1 cellular context compared by ENCODE assay signal in genomic region chr3:186964629-186965028, GRCh38.
A peak's percentile ranks its signal among the peaks of the same experiment; 100 is the strongest.
TF ChIP-seq lines count a peak whose summit lies in the region.

No MANE protein-coding gene starts in this region.

TF ChIP-seq in H1, 55 proteins besides CTCF, POLR2A, EP300 and RAD21:
- TF ChIP-seq RNF2 (IDR thresholded peaks at IDR 0.05; ENCODE audit: borderline replicate concordance, low read depth, low read length, missing control alignments, poor library complexity, severe bottlenecking), result no peak
- 0 out of 2 replicates have a peak, but pooled peaks have one; percentile 13 for TF ChIP-seq TEAD4 (IDR thresholded peaks at IDR 0.05; ENCODE audit: low read depth, low read length)
TF ChIP-seq in H1: peak in this region for 1.
